8 cellular contexts compared by ENCODE assay signal in genomic region chr6:135002229-135002844, GRCh38. TPM values are rescaled to one million over a fixed set of nuclear protein-coding genes. Genes with fewer than 3 reads are reported as not detected.
DNase-seq lines count a peak whose midpoint lies in the region; ATAC-seq and TF ChIP-seq lines count a peak whose summit lies in the region.

No MANE protein-coding gene starts in this region.

- H3K27ac ChIP-seq in right lobe of liver: no peak overlapping the region
- no peak overlapping the region for H3K27ac ChIP-seq in uterus

- 47% methylated on average over 5 of the region's 5 CpGs for WGBS in right lobe of liver (ENCODE audit: insufficient coverage, low coverage, low lambda C conversion rate, missing lambda C conversion rate)

- no peak for DNase-seq in BE2C
- DNase-seq in HCEC 1CT: peak; percentile 14
- DNase-seq in amniotic epithelial cell (ENCODE audit: low read depth): peak; percentile 13
- DNase-seq in right lobe of liver: no peak
- no peak for DNase-seq in uterus
- no peak for DNase-seq in 8988T

- H3K36me3 ChIP-seq in BE2C (peaks cover under 1% of the 10 kb centered on the region; the same call in 1 of the 2 replicates), right lobe of liver (no peaks in the 10 kb centered on the region), uterus (no peaks in the 10 kb centered on the region)

- no peak overlapping the region for H3K4me3 ChIP-seq in BE2C (ENCODE audit: low read depth, low read length)
- H3K4me3 ChIP-seq in right lobe of liver: no peak overlapping the region
- no peak overlapping the region for H3K4me3 ChIP-seq in uterus

- peak; percentile 68 for TF ChIP-seq CTCF in BE2C (IDR thresholded peaks at IDR 0.05; ENCODE audit: low read depth, low read length)
- peak; percentile 45 to 78 (median 71) for TF ChIP-seq CTCF in right lobe of liver (IDR thresholded peaks at IDR 0.05)
- peak in 2 of 4 experiments; percentile 34 to 35 for TF ChIP-seq CTCF in uterus (IDR thresholded peaks at IDR 0.05)

- no peaks in the 10 kb centered on the region for H3K4me1 ChIP-seq in BE2C
- peaks cover 0 to 7% (median 0%) of the 10 kb centered on the region in 4 donors for H3K4me1 ChIP-seq in right lobe of liver
- H3K4me1 ChIP-seq in uterus: no peaks in the 10 kb centered on the region

- ATAC-seq in right lobe of liver (peak; percentile 48 to 70 (median 66)), GM18858 (IDR thresholded peaks at IDR 0.05; ENCODE audit: unreplicated experiment) (no peak), GM18505 (IDR thresholded peaks at IDR 0.05; ENCODE audit: unreplicated experiment) (no peak)

- intact Hi-C loops in right lobe of liver (cut with DNase I) (no loop called here), uterus (cut with DNase I; ENCODE audit: low total_unique reads) (no loop called here)

- TF ChIP-seq POLR2A in right lobe of liver (IDR thresholded peaks at IDR 0.05) (no peak), GM18505 (IDR thresholded peaks at IDR 0.05; ENCODE audit: borderline replicate concordance, extremely low read depth, insufficient read depth, insufficient read length) (no peak), uterus (IDR thresholded peaks at IDR 0.05) (no peak)

- H3K27me3 ChIP-seq in BE2C (no peaks in the 10 kb centered on the region), right lobe of liver (no peaks in the 10 kb centered on the region), uterus (no peaks in the 10 kb centered on the region)

- H3K9me3 ChIP-seq in BE2C: no peaks in the 10 kb centered on the region
- no peaks in the 10 kb centered on the region for H3K9me3 ChIP-seq in right lobe of liver
- no peaks in the 10 kb centered on the region for H3K9me3 ChIP-seq in uterus

RNA-seq across cellular contexts. Expression of gene HBS1L, which starts 52.3 kb away (rescaled TPM):
- polyA plus RNA-seq in BE2C (2012; ENCODE audit: insufficient read depth, insufficient read length, low read depth): 75.3 TPM
- total RNA-seq in right lobe of liver (10 to 100 TPM; 31.8 to 47.2 (median 37.1) TPM), uterus (100 to 1,000 TPM in 1 of 4 donors, 10 to 100 TPM in 3; 23.8 to 116 (median 69.2) TPM)

RNA-seq across cellular contexts. Expression of gene ALDH8A1, which starts 52.4 kb away (rescaled TPM):
- 1.1 TPM for polyA plus RNA-seq in BE2C (2012; ENCODE audit: insufficient read depth, insufficient read length, low read depth)
- total RNA-seq in right lobe of liver (100 to 1,000 TPM in 4 of 6 experiments, 10 to 100 TPM in 2; 91.4 to 175 (median 166) TPM), uterus (1 to 10 TPM in 1 of 4 donors, under 1 TPM in 1, not detected in 2; 0.55 to 1.4 TPM)

Comparison
In these comparisons a context has a peak if more than half of its experiments do, and no peak if none do; other contexts are left out.
1. DNase-seq: peak in HCEC 1CT (single experiment) and amniotic epithelial cell (single experiment); none in BE2C (single experiment), right lobe of liver (0 of 3), uterus (0 of 2) and 8988T (single experiment).
2. ATAC-seq: peak in right lobe of liver (4 of 4); none in GM18858 (single experiment) and GM18505 (single experiment).
3. RNA of gene ALDH8A1, which starts 52.4 kb away (total RNA-seq): 91.4 to 175 TPM in right lobe of liver; 0.55 to 1.4 TPM in uterus; every median in the first group is over 10 times any median in the second.